10 cellular contexts compared by ENCODE assay signal in the genomic region with DNA sequence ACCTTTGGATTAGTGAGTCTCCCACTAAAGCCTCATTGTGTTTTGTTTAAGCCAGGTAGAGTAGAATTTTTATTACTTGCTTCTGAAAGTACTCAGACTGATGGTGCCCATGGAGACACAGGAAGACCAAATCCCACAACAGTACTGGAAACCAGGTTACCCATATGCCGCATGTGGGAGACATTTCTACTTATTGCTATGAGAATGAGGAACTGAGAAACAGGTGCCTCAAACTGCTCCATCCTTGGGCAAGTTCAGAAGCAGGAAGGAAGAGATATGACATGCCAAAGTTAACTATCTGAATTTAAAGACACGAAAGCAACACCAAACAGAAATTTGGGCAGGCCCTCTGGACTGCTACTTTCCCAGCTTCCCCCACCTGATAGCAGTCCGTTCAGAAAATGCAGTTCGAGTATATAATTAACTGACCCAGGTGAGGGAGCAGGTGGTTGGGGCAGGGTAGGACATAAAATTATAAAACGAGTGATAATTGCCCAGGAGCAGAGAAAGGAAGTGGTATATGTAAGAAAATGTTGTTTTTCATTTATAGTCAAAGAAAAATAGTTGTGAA.
DNase-seq lines count a peak whose midpoint lies in the region; ATAC-seq and TF ChIP-seq lines count a peak whose summit lies in the region.
"Had no signal": no experiment of that assay in that cellular context is flagged by ENCODE, and none has a peak within 500 bp of the region (broad histone marks: within the 10 kb centered on the region; RNA-seq: fewer than 3 reads in every experiment).

No MANE protein-coding gene starts in this region.

- DNase-seq in DMS79 (lab: John Stamatoyannopoulos, UW) (no peak), activated gamma-delta T cell (lab: John Stamatoyannopoulos, UW) (no peak), iPS-NIHi7 (ENCODE audit: extremely low spot score) (no peak), AG08396 (ENCODE audit: low spot score) (no peak)
- DNase-seq: heart right ventricle had no signal

- peak overlapping the region; percentile 31; the same call in 1 of the 2 replicates for H3K4me3 ChIP-seq in GM08714 (ENCODE audit: low read length)
- H3K4me3 ChIP-seq in KMS-11 (IDR thresholded peaks at IDR 0.05; ENCODE audit: insufficient read depth, low read depth, low read length), result no peak overlapping the region
- H3K4me3 ChIP-seq: heart right ventricle, skin epidermis had no signal

- H4K20me1 ChIP-seq in KMS-11 (ENCODE audit: insufficient read depth), result no peaks in the 10 kb centered on the region

- ATAC-seq in GM19395 (IDR thresholded peaks at IDR 0.05; ENCODE audit: unreplicated experiment) (peak; percentile 98), HG02885 (IDR thresholded peaks at IDR 0.05; ENCODE audit: poor library complexity, unreplicated experiment) (peak; percentile 93)
- ATAC-seq: heart right ventricle had no signal

- H3K4me2 ChIP-seq in KMS-11, result peak overlapping the region; percentile 76

- TF ChIP-seq CTCF in KMS-11 (conservative IDR thresholded peaks at IDR 0.05; ENCODE audit: low read depth, low read length), result no peak

- no peaks in the 10 kb centered on the region for H3K36me3 ChIP-seq in KMS-11 (ENCODE audit: insufficient read depth)
- H3K36me3 ChIP-seq: heart right ventricle had no signal

- no peaks in the 10 kb centered on the region for H3K79me2 ChIP-seq in KMS-11 (ENCODE audit: insufficient read depth, low read depth)

- no peak overlapping the region for H2AFZ ChIP-seq in KMS-11 (ENCODE audit: low read depth)

- peaks cover 84% of the 10 kb centered on the region for H3K4me1 ChIP-seq in KMS-11 (ENCODE audit: low read depth, poor library complexity, severe bottlenecking)
- H3K4me1 ChIP-seq: heart right ventricle had no signal

- H3K27ac ChIP-seq in KMS-11, result peak overlapping the region; percentile 31; the same call in 1 of the 2 replicates
- H3K27ac ChIP-seq: heart right ventricle, skin epidermis had no signal

- H3K27me3 ChIP-seq in KMS-11 (ENCODE audit: insufficient read depth, low read depth), result no peaks in the 10 kb centered on the region
- H3K27me3 ChIP-seq: heart right ventricle had no signal

- no peak overlapping the region for H3K9ac ChIP-seq in KMS-11
